In genomic region chr10:100637785-100638184, GRCh38 we compare ENCODE assay signal across 10 cellular contexts.
DNase-seq lines count a peak whose midpoint lies in the region; ATAC-seq and TF ChIP-seq lines count a peak whose summit lies in the region.
"Had no signal": no experiment of that assay in that cellular context is flagged by ENCODE, and none has a peak within 500 bp of the region (broad histone marks: within the 10 kb centered on the region; RNA-seq: fewer than 3 reads in every experiment).

No MANE protein-coding gene starts in this region.

- CTCF ChIA-PET in Calu3 (lab: Charles Lee) = interaction anchor here (0.6 kb wide), 1 partner anchor 108 kb away, joined by 5 read pairs; the partner anchor contains the start of gene PAX2
- CTCF ChIA-PET in HEK293 (lab: Yijun Ruan, JAX) = interaction anchor here (0.6 to 2.2 kb wide), 7 partner anchors 9 to 237 kb away, joined by 3 to 14 read pairs (median 3); no protein-coding TSS in a partner anchor
- CTCF ChIA-PET in activated naive CD4-positive, alpha-beta T cell treated with anti-CD3 and anti-CD28 coated beads for 36 hours (lab: Charles Lee) = interaction anchor here (1.2 kb wide), 1 partner anchor 106 kb away, joined by 6 read pairs; no protein-coding TSS in a partner anchor

- DNase-seq in Calu3 (peak; percentile 30), left lung (no peak), MV-4-11 (lab: John Stamatoyannopoulos, UW) (no peak), head of caudate nucleus (no peak)
- no peak for DNase-seq in activated naive CD4-positive, alpha-beta T cell treated with anti-CD3 and anti-CD28 coated beads for 36 hours
- DNase-seq in activated CD8-positive, alpha-beta memory T cell treated with anti-CD3 and anti-CD28 coated beads, Interleukin-2, amount 50 U/mL, for 4 hours = no peak
- DNase-seq: kidney glomerular epithelial cell had no signal

- H3K4me1 Mint-ChIP-seq in Calu3 (ENCODE audit: low read depth, unreplicated experiment) = no peaks in the 10 kb centered on the region
- peaks cover 2% of the 10 kb centered on the region for H3K4me1 Mint-ChIP-seq in activated naive CD4-positive, alpha-beta T cell treated with anti-CD3 and anti-CD28 coated beads for 36 hours (ENCODE audit: low read depth)

- peaks cover 89% of the 10 kb centered on the region for H3K27me3 Mint-ChIP-seq in Calu3 (ENCODE audit: unreplicated experiment)
- peaks cover 33% of the 10 kb centered on the region for H3K27me3 Mint-ChIP-seq in activated naive CD4-positive, alpha-beta T cell treated with anti-CD3 and anti-CD28 coated beads for 36 hours (ENCODE audit: low read depth)

- no peak overlapping the region for H3K27ac Mint-ChIP-seq in Calu3 (ENCODE audit: unreplicated experiment)
- no peak overlapping the region for H3K27ac Mint-ChIP-seq in activated naive CD4-positive, alpha-beta T cell treated with anti-CD3 and anti-CD28 coated beads for 36 hours
- H3K27ac Mint-ChIP-seq: activated T-helper 17 cell treated with anti-CD3 and anti-CD28 coated beads, Interleukin-2, amount 50 U/mL, for 72 hours had no signal

- intact Hi-C loops in Calu3 (cut with micrococcal nuclease; ENCODE audit: unreplicated experiment) (no loop called here), left lung (cut with DNase I) (no loop called here), head of caudate nucleus (cut with DNase I) (no loop called here)
- intact Hi-C loops in activated naive CD4-positive, alpha-beta T cell treated with anti-CD3 and anti-CD28 coated beads for 36 hours (cut with micrococcal nuclease) = no loop called here

- POLR2A ChIA-PET in HEK293 (lab: Yijun Ruan, JAX) = no interaction called here

- peaks cover 19 to 100% of the 10 kb centered on the region in 2 donors for H3K27me3 ChIP-seq in left lung

- H3K9me3 ChIP-seq in HEK293 (ENCODE audit: control insufficient read depth, insufficient read depth, low read depth, low read length) (no peaks in the 10 kb centered on the region), left lung (no peaks in the 10 kb centered on the region)

- H3K4me3 Mint-ChIP-seq in Calu3 (ENCODE audit: low read depth, unreplicated experiment) = no peak overlapping the region
- H3K4me3 Mint-ChIP-seq in activated naive CD4-positive, alpha-beta T cell treated with anti-CD3 and anti-CD28 coated beads for 36 hours = no peak overlapping the region
- H3K4me3 Mint-ChIP-seq: activated T-helper 17 cell treated with anti-CD3 and anti-CD28 coated beads, Interleukin-2, amount 50 U/mL, for 72 hours had no signal

- no peaks in the 10 kb centered on the region for H3K36me3 Mint-ChIP-seq in Calu3 (ENCODE audit: insufficient read depth, unreplicated experiment)
- H3K36me3 Mint-ChIP-seq in activated naive CD4-positive, alpha-beta T cell treated with anti-CD3 and anti-CD28 coated beads for 36 hours (ENCODE audit: low read depth) = no peaks in the 10 kb centered on the region

- H3K9me3 Mint-ChIP-seq in Calu3 (ENCODE audit: low read depth, unreplicated experiment) = no peaks in the 10 kb centered on the region
- H3K9me3 Mint-ChIP-seq in activated naive CD4-positive, alpha-beta T cell treated with anti-CD3 and anti-CD28 coated beads for 36 hours = no peaks in the 10 kb centered on the region
- H3K9me3 Mint-ChIP-seq: activated T-helper 17 cell treated with anti-CD3 and anti-CD28 coated beads, Interleukin-2, amount 50 U/mL, for 72 hours had no signal

- peak; percentile 25 for ATAC-seq in left lung
- ATAC-seq: activated T-helper 17 cell treated with anti-CD3 and anti-CD28 coated beads, Interleukin-2, amount 50 U/mL, for 72 hours had no signal

- H3K4me3 ChIP-seq in HEK293 (ENCODE audit: low read depth, low read length) (no peak overlapping the region), left lung (no peak overlapping the region)

- no peak for TF ChIP-seq CTCF in Calu3 (IDR thresholded peaks at IDR 0.05; ENCODE audit: unreplicated experiment)
- peak; percentile 87 for TF ChIP-seq CTCF in HEK293 (tag by site-specific recombination; IDR thresholded peaks at IDR 0.05)
- peak; percentile 37 for TF ChIP-seq CTCF in VCaP (conservative IDR thresholded peaks at IDR 0.05)
- no peak for TF ChIP-seq CTCF in left lung (IDR thresholded peaks at IDR 0.05)

- BruUV-seq in Calu3 (replicated peaks; lab: Mats Ljungman, UMichigan) = no TSS peak

- H3K36me3 ChIP-seq in HEK293 (ENCODE audit: control insufficient read depth in 2 of 2, insufficient read depth in 1 of 2, low read length in 2 of 2) (no peaks in the 10 kb centered on the region), left lung (no peaks in the 10 kb centered on the region)

- H3K4me1 ChIP-seq in HEK293 (ENCODE audit: control insufficient read depth, insufficient read depth, low read length) (no peaks in the 10 kb centered on the region), left lung (no peaks in the 10 kb centered on the region)

- H3K27ac ChIP-seq in HEK293 (ENCODE audit: extremely low read depth, low read depth, low read length) (no peak overlapping the region), VCaP (no peak overlapping the region), left lung (no peak overlapping the region)

TF ChIP-seq in HEK293, 187 proteins besides CTCF, POLR2A, EP300 and RAD21:
- TF ChIP-seq ZNF341 (tag by site-specific recombination; IDR thresholded peaks at IDR 0.05; ENCODE audit: low read depth) (peak; percentile 66), ZNF521 (tag by site-specific recombination; IDR thresholded peaks at IDR 0.05) (no peak), ZNF248 (tag by site-specific recombination; IDR thresholded peaks at IDR 0.05) (no peak), ZNF404 (tag by site-specific recombination; IDR thresholded peaks at IDR 0.05) (no peak), ZNF391 (tag by site-specific recombination; IDR thresholded peaks at IDR 0.05; ENCODE audit: borderline replicate concordance, low read depth) (no peak), GLIS1 (tag by site-specific recombination; IDR thresholded peaks at IDR 0.05) (peak; percentile 12; the same call in 1 of the 2 replicates), ZIC2 (tag by site-specific recombination; IDR thresholded peaks at IDR 0.05) (peak; percentile 97), ZNF19 (tag by site-specific recombination; IDR thresholded peaks at IDR 0.05; ENCODE audit: low read depth) (no peak), HOXD13 (CRISPR knock-in tag; IDR thresholded peaks at IDR 0.05; ENCODE audit: borderline replicate concordance) (no peak), ZNF610 (tag by site-specific recombination; IDR thresholded peaks at IDR 0.05; ENCODE audit: borderline replicate concordance) (no peak), ZNF133 (tag by site-specific recombination; IDR thresholded peaks at IDR 0.05) (no peak), ZNF394 (tag by site-specific recombination; IDR thresholded peaks at IDR 0.05; ENCODE audit: borderline replicate concordance) (no peak), ZNF416 (tag by site-specific recombination; IDR thresholded peaks at IDR 0.05) (no peak), ZNF623 (tag by site-specific recombination; IDR thresholded peaks at IDR 0.05) (no peak), ZBTB17 (tag by site-specific recombination; IDR thresholded peaks at IDR 0.05) (0 out of 2 replicates have a peak, but pooled peaks have one; percentile 14), ZNF398 (tag by site-specific recombination; IDR thresholded peaks at IDR 0.05) (no peak)
- TF ChIP-seq, protein P1, sequence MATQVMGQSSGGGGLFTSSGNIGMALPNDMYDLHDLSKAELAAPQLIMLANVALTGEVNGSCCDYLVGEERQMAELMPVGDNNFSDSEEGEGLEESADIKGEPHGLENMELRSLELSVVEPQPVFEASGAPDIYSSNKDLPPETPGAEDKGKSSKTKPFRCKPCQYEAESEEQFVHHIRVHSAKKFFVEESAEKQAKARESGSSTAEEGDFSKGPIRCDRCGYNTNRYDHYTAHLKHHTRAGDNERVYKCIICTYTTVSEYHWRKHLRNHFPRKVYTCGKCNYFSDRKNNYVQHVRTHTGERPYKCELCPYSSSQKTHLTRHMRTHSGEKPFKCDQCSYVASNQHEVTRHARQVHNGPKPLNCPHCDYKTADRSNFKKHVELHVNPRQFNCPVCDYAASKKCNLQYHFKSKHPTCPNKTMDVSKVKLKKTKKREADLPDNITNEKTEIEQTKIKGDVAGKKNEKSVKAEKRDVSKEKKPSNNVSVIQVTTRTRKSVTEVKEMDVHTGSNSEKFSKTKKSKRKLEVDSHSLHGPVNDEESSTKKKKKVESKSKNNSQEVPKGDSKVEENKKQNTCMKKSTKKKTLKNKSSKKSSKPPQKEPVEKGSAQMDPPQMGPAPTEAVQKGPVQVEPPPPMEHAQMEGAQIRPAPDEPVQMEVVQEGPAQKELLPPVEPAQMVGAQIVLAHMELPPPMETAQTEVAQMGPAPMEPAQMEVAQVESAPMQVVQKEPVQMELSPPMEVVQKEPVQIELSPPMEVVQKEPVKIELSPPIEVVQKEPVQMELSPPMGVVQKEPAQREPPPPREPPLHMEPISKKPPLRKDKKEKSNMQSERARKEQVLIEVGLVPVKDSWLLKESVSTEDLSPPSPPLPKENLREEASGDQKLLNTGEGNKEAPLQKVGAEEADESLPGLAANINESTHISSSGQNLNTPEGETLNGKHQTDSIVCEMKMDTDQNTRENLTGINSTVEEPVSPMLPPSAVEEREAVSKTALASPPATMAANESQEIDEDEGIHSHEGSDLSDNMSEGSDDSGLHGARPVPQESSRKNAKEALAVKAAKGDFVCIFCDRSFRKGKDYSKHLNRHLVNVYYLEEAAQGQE (tag by site-specific recombination; IDR thresholded peaks at IDR 0.05) = no peak
TF ChIP-seq in HEK293: peak in this region for 4.

Comparison
In these comparisons a context has a peak if more than half of its experiments do, and no peak if none do; other contexts are left out.
1. CTCF ChIP-seq: peak in HEK293 (single experiment) and VCaP (single experiment); none in Calu3 (single experiment) and left lung (0 of 2).